ENCODE assay signal across 15 cellular contexts in the genomic region with DNA sequence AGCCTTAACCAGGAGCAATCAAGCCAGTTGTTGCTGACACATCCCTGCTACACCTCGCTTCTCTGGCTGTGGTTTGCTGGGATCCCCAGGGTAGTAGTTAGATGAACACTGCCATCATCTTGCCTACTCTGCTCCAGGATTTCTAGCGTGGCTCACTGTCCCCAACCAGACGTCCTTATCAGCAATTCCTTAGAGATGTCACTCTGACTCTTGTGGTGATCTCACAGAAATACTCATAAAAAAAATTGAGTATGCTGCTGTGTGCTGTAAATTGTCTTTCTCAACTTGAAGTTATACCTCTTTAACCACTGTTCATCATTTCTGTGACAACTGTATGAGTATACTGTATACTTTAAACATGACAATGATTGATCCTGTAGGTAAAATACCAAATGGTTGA.
A peak's percentile ranks its signal among the peaks of the same experiment; 100 is the strongest.
DNase-seq lines count a peak whose midpoint lies in the region; ATAC-seq and TF ChIP-seq lines count a peak whose summit lies in the region.
"Had no signal": no experiment of that assay in that cellular context is flagged by ENCODE, and none has a peak within 500 bp of the region (broad histone marks: within the 10 kb centered on the region; RNA-seq: fewer than 3 reads in every experiment).

No MANE protein-coding gene starts in this region.

- H2BK120ac ChIP-seq in mesenchymal stem cell (ENCODE audit: low read depth, low read length), result no peak overlapping the region

- no peak overlapping the region for H3K23ac ChIP-seq in mesenchymal stem cell (ENCODE audit: low read length in 2 of 2)

- H4K8ac ChIP-seq in mesenchymal stem cell (ENCODE audit: low read length), result no peak overlapping the region

- no peak for TF ChIP-seq CTCF in right atrium auricular region (IDR thresholded peaks at IDR 0.05)
- TF ChIP-seq CTCF in GM20000 (IDR thresholded peaks at IDR 0.05; ENCODE audit: extremely low read depth, missing control alignments), result no peak

- peak overlapping the region; percentile 38 for H3K27ac Mint-ChIP-seq in activated T-helper 17 cell treated with anti-CD3 and anti-CD28 coated beads, Interleukin-2, amount 50 U/mL, for 72 hours
- H3K27ac Mint-ChIP-seq: CD8-positive, alpha-beta T cell; IgD-negative memory B cell had no signal

- H2AK5ac ChIP-seq in mesenchymal stem cell (ENCODE audit: low read length, severe bottlenecking), result no peak overlapping the region

- H3K4me1 ChIP-seq in right atrium auricular region, result peaks cover 0 to 36% of the 10 kb centered on the region in 2 donors
- H3K4me1 ChIP-seq in mesenchymal stem cell (ENCODE audit: control insufficient read depth, insufficient read depth, low read depth, low read length), result no peaks in the 10 kb centered on the region
- H3K4me1 ChIP-seq: HAP-1 had no signal

- no peak overlapping the region for H3K14ac ChIP-seq in mesenchymal stem cell (ENCODE audit: low read length in 2 of 2)

- DNase-seq in Right ventricle myocardium superior (no peak), right atrium auricular region (ENCODE audit: low spot score) (no peak), mesenchymal stem cell (no peak), NOMO-1 treated with dmso at 0.1 percent for 144 hours (lab: John Stamatoyannopoulos, UW; ENCODE audit: unreplicated experiment) (no peak), GM20000 (ENCODE audit: low spot score) (no peak)
- no peak for DNase-seq in stimulated activated naive CD4-positive, alpha-beta T cell treated with Interleukin-2 at 50 U/mL for 16 hours (lab: John Stamatoyannopoulos, UW)
- DNase-seq: ACHN; CD8-positive, alpha-beta T cell; DMS79 treated with DMSO at 0.1 percent for 48 hours; NCI-H1417; NCI-H2029; NCI-H510A had no signal

- H3K27me3 ChIP-seq in right atrium auricular region, result no peaks in the 10 kb centered on the region
- no peaks in the 10 kb centered on the region for H3K27me3 ChIP-seq in mesenchymal stem cell (ENCODE audit: control insufficient read depth in 1 of 2, insufficient read depth in 1 of 2, low read length in 2 of 2)

- no peaks in the 10 kb centered on the region for H3K36me3 Mint-ChIP-seq in activated T-helper 17 cell treated with anti-CD3 and anti-CD28 coated beads, Interleukin-2, amount 50 U/mL, for 72 hours (ENCODE audit: low read depth)
- H3K36me3 Mint-ChIP-seq: CD8-positive, alpha-beta T cell; IgD-negative memory B cell had no signal

- H3K9me3 ChIP-seq in right atrium auricular region (no peaks in the 10 kb centered on the region), mesenchymal stem cell (ENCODE audit: control insufficient read depth, low read length) (no peaks in the 10 kb centered on the region)
- H3K9me3 ChIP-seq: HAP-1 had no signal

- no peaks in the 10 kb centered on the region for H3K36me3 ChIP-seq in right atrium auricular region
- H3K36me3 ChIP-seq in mesenchymal stem cell (ENCODE audit: control insufficient read depth in 1 of 2, insufficient read depth in 2 of 2, low read depth in 1 of 2, low read length in 2 of 2), result no peaks in the 10 kb centered on the region
- H3K36me3 ChIP-seq: HAP-1 had no signal

- no peak overlapping the region for H3K4me2 ChIP-seq in mesenchymal stem cell (ENCODE audit: low read length, poor library complexity, severe bottlenecking)

- no peak overlapping the region for H3K9ac ChIP-seq in mesenchymal stem cell (ENCODE audit: low read length)

- H3K9me3 Mint-ChIP-seq in activated T-helper 17 cell treated with anti-CD3 and anti-CD28 coated beads, Interleukin-2, amount 50 U/mL, for 72 hours, result no peaks in the 10 kb centered on the region
- H3K9me3 Mint-ChIP-seq: CD8-positive, alpha-beta T cell; IgD-negative memory B cell had no signal

- H3K4me3 Mint-ChIP-seq in activated T-helper 17 cell treated with anti-CD3 and anti-CD28 coated beads, Interleukin-2, amount 50 U/mL, for 72 hours, result no peak overlapping the region
- H3K4me3 Mint-ChIP-seq: CD8-positive, alpha-beta T cell; IgD-negative memory B cell had no signal

- peak; percentile 10 for ATAC-seq in Right ventricle myocardium superior (ENCODE audit: poor library complexity)
- ATAC-seq in activated T-helper 17 cell treated with anti-CD3 and anti-CD28 coated beads, Interleukin-2, amount 50 U/mL, for 72 hours (replicated peaks), result peak; percentile 66
- ATAC-seq: CD8-positive, alpha-beta T cell had no signal

- no peak overlapping the region for H2AFZ ChIP-seq in mesenchymal stem cell (ENCODE audit: low read depth, low read length)

- H3K4me3 ChIP-seq in right atrium auricular region (no peak overlapping the region), mesenchymal stem cell (ENCODE audit: insufficient read depth in 1 of 2, low read depth in 1 of 2, low read length in 2 of 2) (no peak overlapping the region)
- H3K4me3 ChIP-seq: HAP-1 had no signal

- peaks cover 32% of the 10 kb centered on the region for H3K4me1 Mint-ChIP-seq in activated T-helper 17 cell treated with anti-CD3 and anti-CD28 coated beads, Interleukin-2, amount 50 U/mL, for 72 hours
- H3K4me1 Mint-ChIP-seq: IgD-negative memory B cell had no signal

- H3K27ac ChIP-seq in right atrium auricular region, result peak overlapping the region in 1 of 2 donors; percentile 21
- H3K27ac ChIP-seq in mesenchymal stem cell (ENCODE audit: low read length, poor library complexity, severe bottlenecking), result no peak overlapping the region

- H3K79me1 ChIP-seq in mesenchymal stem cell (replicated peaks; ENCODE audit: low read length, poor library complexity, severe bottlenecking), result no peaks in the 10 kb centered on the region

- H2BK12ac ChIP-seq in mesenchymal stem cell (ENCODE audit: low read length in 2 of 2), result no peak overlapping the region

- H3K27me3 Mint-ChIP-seq in activated T-helper 17 cell treated with anti-CD3 and anti-CD28 coated beads, Interleukin-2, amount 50 U/mL, for 72 hours, result no peaks in the 10 kb centered on the region
- H3K27me3 Mint-ChIP-seq: IgD-negative memory B cell had no signal

- H2BK5ac ChIP-seq in mesenchymal stem cell (ENCODE audit: low read depth, low read length, poor library complexity, severe bottlenecking), result no peak overlapping the region

- peak overlapping the region; percentile 80 for H4K91ac ChIP-seq in mesenchymal stem cell (ENCODE audit: low read length)

- no peak overlapping the region for H2BK15ac ChIP-seq in mesenchymal stem cell (ENCODE audit: low read depth, poor library complexity, severe bottlenecking)

- peak overlapping the region in 1 of 2 experiments; percentile 46 for H3K4ac ChIP-seq in mesenchymal stem cell (ENCODE audit: low read depth in 1 of 2, low read length in 2 of 2)

- 55% methylated on average over 3 of the region's 3 CpGs for whole genome bisulfite sequencing in mesenchymal stem cell

- intact Hi-C loops in Right ventricle myocardium superior (cut with DNase I), result no loop called here

- H3K18ac ChIP-seq in mesenchymal stem cell (ENCODE audit: low read depth in 1 of 2, low read length in 2 of 2), result no peak overlapping the region
